Comparison of ENCODE assay signal across 12 cellular contexts in genomic region chr1:159853417-159853816, GRCh38. TPM values are rescaled to one million over a fixed set of nuclear protein-coding genes. Genes with fewer than 3 reads are reported as not detected.
DNase-seq lines count a peak whose midpoint lies in the region; ATAC-seq and TF ChIP-seq lines count a peak whose summit lies in the region.
"Had no signal": no experiment of that assay in that cellular context is flagged by ENCODE, and none has a peak within 500 bp of the region (broad histone marks: within the 10 kb centered on the region; RNA-seq: fewer than 3 reads in every experiment).

No MANE protein-coding gene starts in this region.

- no peaks in the 10 kb centered on the region for H3K36me3 ChIP-seq in GM23248 (ENCODE audit: low read depth)

- peaks cover 33% of the 10 kb centered on the region for H3K4me1 ChIP-seq in GM23248 (ENCODE audit: insufficient read depth)

- peak overlapping the region; percentile 79 for H3K4me3 ChIP-seq in GM23248

- H3K4me2 ChIP-seq in GM23248 (ENCODE audit: unreplicated experiment), result peak overlapping the region; percentile 79

- no peaks in the 10 kb centered on the region for H3K9me2 ChIP-seq in GM23248 (ENCODE audit: insufficient read depth)

- H3K27ac ChIP-seq in GM23248 (peak overlapping the region; percentile 90), VCaP (peak overlapping the region; percentile 76)

- H3F3A ChIP-seq in GM23248 (ENCODE audit: insufficient read depth), result peaks cover 27% of the 10 kb centered on the region

- no peaks in the 10 kb centered on the region for H3K36me3 Mint-ChIP-seq in stimulated activated effector memory CD8-positive, alpha-beta T cell treated with anti-CD3 and anti-CD28 coated beads, Interleukin-12 subunit alpha, Interleukin-12 subunit beta, amount 100 ng/mL, for 72 hours

- peak overlapping the region; percentile 73 for H3K4me3 Mint-ChIP-seq in stimulated activated effector memory CD8-positive, alpha-beta T cell treated with anti-CD3 and anti-CD28 coated beads, Interleukin-12 subunit alpha, Interleukin-12 subunit beta, amount 100 ng/mL, for 72 hours

- H3K9me3 ChIP-seq in GM23248 (ENCODE audit: low read depth), result no peaks in the 10 kb centered on the region

- peaks cover 38% of the 10 kb centered on the region for H3K4me1 Mint-ChIP-seq in stimulated activated effector memory CD8-positive, alpha-beta T cell treated with anti-CD3 and anti-CD28 coated beads, Interleukin-12 subunit alpha, Interleukin-12 subunit beta, amount 100 ng/mL, for 72 hours

- H4K20me1 ChIP-seq in GM23248 (ENCODE audit: insufficient read depth), result no peaks in the 10 kb centered on the region

- in situ Hi-C loops in GM23248 (cut with MboI), result no loop called here

- 0 out of 2 replicates have a peak, but pooled peaks cover 4% of the 10 kb centered on the region for H3K79me2 ChIP-seq in GM23248 (ENCODE audit: insufficient read depth)

- WGBS in GM23248 (ENCODE audit: low coverage in 1 of 2, low lambda C conversion rate in 2 of 2, missing lambda C conversion rate in 2 of 2), 2 experiments, result 49 to 58% methylated on average over 2 of the region's 2 CpGs

- peak overlapping the region; percentile 94 for H3K9ac ChIP-seq in GM23248

- TF ChIP-seq CTCF in VCaP (conservative IDR thresholded peaks at IDR 0.05), result no peak

- intact Hi-C loops in left colon (cut with DNase I, micrococcal nuclease), result no loop called here

- no peak for ATAC-seq in stimulated activated effector memory CD8-positive, alpha-beta T cell treated with anti-CD3 and anti-CD28 coated beads, Interleukin-12 subunit alpha, Interleukin-12 subunit beta, amount 100 ng/mL, for 72 hours
- ATAC-seq in GM18520 (IDR thresholded peaks at IDR 0.05; ENCODE audit: unreplicated experiment) (no peak), left colon (no peak)
- ATAC-seq in activated CD4-positive, CD25-positive, alpha-beta regulatory T cell treated with anti-CD3 and anti-CD28 coated beads, Interleukin-2, amount 50 U/mL, for 24 hours, result no peak

- H2AFZ ChIP-seq in GM23248, result peak overlapping the region; percentile 63; the same call in 1 of the 2 replicates

- DNase-seq in GM23248 (peak; percentile 68), glomerular visceral epithelial cell (ENCODE audit: extremely low spot score) (peak; percentile 37), left colon (no peak)
- DNase-seq in stimulated activated effector memory CD8-positive, alpha-beta T cell treated with anti-CD3 and anti-CD28 coated beads, Interleukin-12 subunit alpha, Interleukin-12 subunit beta, amount 100 ng/mL, for 72 hours (ENCODE audit: low spot score in 2 of 2), result no peak
- DNase-seq: activated effector memory CD4-positive, alpha-beta T cell treated with Interleukin-2 at 50 U/mL for 16 hours; Karpas-422 had no signal

- peak overlapping the region; percentile 43 for H3K27ac Mint-ChIP-seq in stimulated activated effector memory CD8-positive, alpha-beta T cell treated with anti-CD3 and anti-CD28 coated beads, Interleukin-12 subunit alpha, Interleukin-12 subunit beta, amount 100 ng/mL, for 72 hours

- H3K9me3 Mint-ChIP-seq in stimulated activated effector memory CD8-positive, alpha-beta T cell treated with anti-CD3 and anti-CD28 coated beads, Interleukin-12 subunit alpha, Interleukin-12 subunit beta, amount 100 ng/mL, for 72 hours, result no peaks in the 10 kb centered on the region

- H3K27me3 ChIP-seq in GM23248 (replicated peaks; ENCODE audit: insufficient read depth), result no peaks in the 10 kb centered on the region

RNA-seq across cellular contexts. Expression of gene VSIG8, which starts 9.0 kb away (rescaled TPM):
- not detected in 2 replicates for total RNA-seq in GM23248 (2014; rRNA removed; shearing (Covaris generic))
- not detected in 2 replicates for polyA plus RNA-seq in GM23248 (2016; fragmentation: Nextera tagmentation; extraction: Ambion mirVana)
- total RNA-seq in left colon, result not detected
- total RNA-seq: mucosa of gallbladder; T-helper 2 cell treated with Interferon-gamma antibody and Interleukin-4, amounts not matched to agents 100 ng/mL and 5 ng/mL, for 36 hours had no signal

RNA-seq across cellular contexts. Expression of gene SLAMF8, which starts 26.7 kb away (rescaled TPM):
- total RNA-seq in GM23248 (2014; rRNA removed; shearing (Covaris generic)), result not detected in 2 replicates
- polyA plus RNA-seq in GM23248 (2016; fragmentation: Nextera tagmentation; extraction: Ambion mirVana), result 0.16 TPM in 1 of 2 replicates, not detected in the other
- total RNA-seq in left colon, result 1 to 10 TPM; 1.2 to 4.7 TPM

RNA-seq across cellular contexts. Expression of gene CFAP45, which starts 46.5 kb away (rescaled TPM):
- total RNA-seq in GM23248 (2014; rRNA removed; shearing (Covaris generic)), result not detected in 2 replicates
- 0.34 and 0.51 TPM in 2 replicates for polyA plus RNA-seq in GM23248 (2016; fragmentation: Nextera tagmentation; extraction: Ambion mirVana)
- under 1 TPM; 0.31 to 0.34 TPM for total RNA-seq in left colon

RNA-seq across cellular contexts. Expression of gene FCRL6, which starts 51.3 kb away (rescaled TPM):
- not detected in 2 replicates for total RNA-seq in GM23248 (2014; rRNA removed; shearing (Covaris generic))
- not detected in 2 replicates for polyA plus RNA-seq in GM23248 (2016; fragmentation: Nextera tagmentation; extraction: Ambion mirVana)
- total RNA-seq in left colon, result under 1 TPM in 1 of 2 donors, not detected in 1; 0.14 TPM
- total RNA-seq: esophagus mucosa; T-helper 2 cell treated with Interferon-gamma antibody and Interleukin-4, amounts not matched to agents 100 ng/mL and 5 ng/mL, for 36 hours had no signal

Comparison
In these comparisons a context has a peak if more than half of its experiments do, and no peak if none do; other contexts are left out.
1. DNase-seq: peak in GM23248 (single experiment) and glomerular visceral epithelial cell (single experiment); none in stimulated activated effector memory CD8-positive, alpha-beta T cell treated with anti-CD3 and anti-CD28 coated beads, Interleukin-12 subunit alpha, Interleukin-12 subunit beta, amount 100 ng/mL, for 72 hours (0 of 2) and left colon (0 of 2).